17 cellular contexts compared by ENCODE assay signal in genomic region chr11:95499516-95500135, GRCh38.
A peak's percentile ranks its signal among the peaks of the same experiment; 100 is the strongest.
DNase-seq lines count a peak whose midpoint lies in the region; ATAC-seq and TF ChIP-seq lines count a peak whose summit lies in the region.
"Had no signal": no experiment of that assay in that cellular context is flagged by ENCODE, and none has a peak within 500 bp of the region (broad histone marks: within the 10 kb centered on the region; RNA-seq: fewer than 3 reads in every experiment).

No MANE protein-coding gene starts in this region.

- no peaks in the 10 kb centered on the region for H3K79me2 ChIP-seq in PC-3 (ENCODE audit: low read length)

- H3F3A ChIP-seq in PC-3 (ENCODE audit: low read length, unreplicated experiment), result no peaks in the 10 kb centered on the region

- no TSS peak for BruUV-seq in PC-3 (replicated peaks; lab: Mats Ljungman, UMichigan)

- no peaks in the 10 kb centered on the region for H3K36me3 ChIP-seq in PC-3 (ENCODE audit: low read depth, low read length)
- H3K36me3 ChIP-seq in esophagus muscularis mucosa, result no peaks in the 10 kb centered on the region
- H3K36me3 ChIP-seq: BE2C, esophagus squamous epithelium had no signal

- POLR2A ChIA-PET in PC-3 (lab: Charles Lee; ENCODE audit: unreplicated experiment), result no interaction called here

- DNase-seq in ELF-1 (ENCODE audit: low read depth, low spot score) (peak; percentile 43), PC-3 (peak; percentile 10), esophagus muscularis mucosa (ENCODE audit: extremely low spot score) (peak; percentile 50), omental fat pad (ENCODE audit: low spot score) (no peak), GOT3 (lab: John Stamatoyannopoulos, UW) (no peak), D341Med (ENCODE audit: low spot score) (no peak)
- no peak for DNase-seq in activated CD8-positive, alpha-beta memory T cell treated with anti-CD3 and anti-CD28 coated beads, Interleukin-2, amount 50 U/mL, for 48 hours
- DNase-seq: anterior cingulate cortex; BE2C; DMS 273 treated with DMSO at 0.1 percent for 48 hours; esophagus squamous epithelium; left ventricle myocardium superior; naive thymus-derived CD8-positive, alpha-beta T cell; NCI-H1930; psoas muscle had no signal

- H3K4me3 ChIP-seq in PC-3 (ENCODE audit: low read length) (no peak overlapping the region), esophagus muscularis mucosa (no peak overlapping the region)
- H3K4me3 ChIP-seq: esophagus squamous epithelium, psoas muscle had no signal

- no peak for TF ChIP-seq POLR2A in esophagus muscularis mucosa (IDR thresholded peaks at IDR 0.05; ENCODE audit: low read depth)

- no peaks in the 10 kb centered on the region for H3K9me2 ChIP-seq in PC-3 (replicated peaks; ENCODE audit: low read length)

- H4K20me1 ChIP-seq in PC-3 (ENCODE audit: low read length), result no peaks in the 10 kb centered on the region

- H3K27ac ChIP-seq in PC-3 (ENCODE audit: low read length) (no peak overlapping the region), esophagus muscularis mucosa (replicated peaks in 1 of 4) (no peak overlapping the region)
- H3K27ac ChIP-seq: esophagus squamous epithelium, psoas muscle, VCaP had no signal

- no peak overlapping the region for H3K4me2 ChIP-seq in PC-3 (ENCODE audit: low read length)

- no peak for TF ChIP-seq CTCF in PC-3 (conservative IDR thresholded peaks at IDR 0.05; ENCODE audit: low read depth, low read length)
- no peak for TF ChIP-seq CTCF in esophagus muscularis mucosa (IDR thresholded peaks at IDR 0.05)
- TF ChIP-seq CTCF in omental fat pad (IDR thresholded peaks at IDR 0.05), result no peak

- H3K27me3 ChIP-seq in PC-3 (ENCODE audit: low read length) (peaks cover 3% of the 10 kb centered on the region; the same call in 1 of the 2 replicates), esophagus muscularis mucosa (no peaks in the 10 kb centered on the region)
- H3K27me3 ChIP-seq: BE2C had no signal

- H3K9me3 ChIP-seq in PC-3 (ENCODE audit: low read length) (no peaks in the 10 kb centered on the region), esophagus muscularis mucosa (no peaks in the 10 kb centered on the region)
- H3K9me3 ChIP-seq: BE2C, esophagus squamous epithelium, psoas muscle had no signal

- no peak for TF ChIP-seq EP300 in esophagus muscularis mucosa (IDR thresholded peaks at IDR 0.05)

- H3K4me1 ChIP-seq in PC-3 (ENCODE audit: insufficient read depth, low read length) (no peaks in the 10 kb centered on the region), esophagus muscularis mucosa (peaks cover 0 to 29% (median 16%) of the 10 kb centered on the region in 4 donors)
- H3K4me1 ChIP-seq: psoas muscle had no signal

- H2AFZ ChIP-seq in PC-3 (ENCODE audit: low read length), result no peak overlapping the region

- intact Hi-C loops in PC-3 (cut with micrococcal nuclease) (no loop called here), esophagus muscularis mucosa (cut with DNase I) (loop anchor here (5.0 kb wide), 1 partner anchor 203 kb away; no protein-coding TSS in a partner anchor)

- no peak overlapping the region for H3K9ac ChIP-seq in PC-3 (ENCODE audit: low read length)

- ATAC-seq in PC-3 (no peak), omental fat pad (ENCODE audit: low FRiP score) (peak; percentile 72), GM21526 (IDR thresholded peaks at IDR 0.05; ENCODE audit: low FRiP score, unreplicated experiment) (no peak)
- ATAC-seq: left ventricle myocardium superior; naive thymus-derived CD8-positive, alpha-beta T cell; psoas muscle had no signal

- CTCF ChIA-PET in PC-3 (lab: Charles Lee), result no interaction called here

Comparison
In these comparisons a context has a peak if more than half of its experiments do, and no peak if none do; other contexts are left out.
1. DNase-seq: peak in ELF-1 (single experiment), PC-3 (single experiment) and esophagus muscularis mucosa (single experiment); none in omental fat pad (single experiment), activated CD8-positive, alpha-beta memory T cell treated with anti-CD3 and anti-CD28 coated beads, Interleukin-2, amount 50 U/mL, for 48 hours (single experiment), GOT3 (single experiment) and D341Med (single experiment).